ENCODE assay signal across 1 cellular context in genomic region chr11:35035894-35036408, GRCh38.
A peak's percentile ranks its signal among the peaks of the same experiment; 100 is the strongest.
TF ChIP-seq lines count a peak whose summit lies in the region.

No MANE protein-coding gene starts in this region.

TF ChIP-seq in GM12878, 131 proteins besides CTCF, POLR2A, EP300 and RAD21 (continued from another document and continues in another):
- TF ChIP-seq SMAD5 (IDR thresholded peaks at IDR 0.05; ENCODE audit: low read depth) (no peak), JUNB (IDR thresholded peaks at IDR 0.05) (peak; percentile 88), FOXK2 (IDR thresholded peaks at IDR 0.05) (no peak), NRF1 (conservative IDR thresholded peaks at IDR 0.05; ENCODE audit: low read depth, low read length) (no peak), KLF5 (IDR thresholded peaks at IDR 0.05; ENCODE audit: partially characterized antibody) (peak; percentile 18), ZNF384 (IDR thresholded peaks at IDR 0.05; ENCODE audit: borderline replicate concordance, low read depth, low read length) (no peak), SMAD1 (IDR thresholded peaks at IDR 0.05; ENCODE audit: low read depth, partially characterized antibody) (no peak), RCOR1 (conservative IDR thresholded peaks at IDR 0.05; ENCODE audit: low read depth, low read length) (no peak), POU2F2 (IDR thresholded peaks at IDR 0.05; ENCODE audit: borderline replicate concordance, low read depth, low read length) (peak; percentile 57; the same call in 1 of the 3 replicates), ZZZ3 (IDR thresholded peaks at IDR 0.05; ENCODE audit: control insufficient read depth, insufficient read length, low read depth) (no peak), CBFB (IDR thresholded peaks at IDR 0.05; ENCODE audit: low read depth) (peak; percentile 40), SPI1 (IDR thresholded peaks at IDR 0.05; ENCODE audit: borderline replicate concordance, insufficient read depth, low read depth, low read length) (peak; percentile 49), LARP7 (IDR thresholded peaks at IDR 0.05) (no peak), ZBED1 (IDR thresholded peaks at IDR 0.05; ENCODE audit: borderline replicate concordance) (0 out of 2 replicates have a peak, but pooled peaks have one; percentile 82), ZNF217 (IDR thresholded peaks at IDR 0.05) (no peak), SIN3A (IDR thresholded peaks at IDR 0.05; ENCODE audit: low read depth, low read length) (no peak), SKIL (IDR thresholded peaks at IDR 0.05; ENCODE audit: low read depth, poor library complexity, severe bottlenecking) (peak; percentile 73), HSF1 (IDR thresholded peaks at IDR 0.05; ENCODE audit: low read depth, low read length) (no peak), TCF12 (IDR thresholded peaks at IDR 0.05; ENCODE audit: low read depth, low read length) (peak; percentile 61), ELK1 (IDR thresholded peaks at IDR 0.05; ENCODE audit: low read depth, low read length) (no peak), MEF2A (IDR thresholded peaks at IDR 0.05; ENCODE audit: insufficient read depth, low read depth, low read length) (peak; percentile 63), PAX8 (IDR thresholded peaks at IDR 0.05) (no peak), YY1 (IDR thresholded peaks at IDR 0.05; ENCODE audit: low read depth, low read length) (peak; percentile 91), NR2C2 (IDR thresholded peaks at IDR 0.05; ENCODE audit: borderline replicate concordance, control insufficient read depth, insufficient read length, low read depth) (no peak), USF2 (IDR thresholded peaks at IDR 0.05; ENCODE audit: borderline replicate concordance, low read depth, low read length) (peak; percentile 21; the same call in 1 of the 2 replicates), ZNF687 (IDR thresholded peaks at IDR 0.05) (peak; percentile 45), CREM (IDR thresholded peaks at IDR 0.05; ENCODE audit: low read depth) (peak; percentile 59; the same call in 1 of the 2 replicates), SMARCA5 (IDR thresholded peaks at IDR 0.05) (no peak), PML (IDR thresholded peaks at IDR 0.05; ENCODE audit: low read length) (peak; percentile 78), DPF2 (IDR thresholded peaks at IDR 0.05) (peak; percentile 59; the same call in 1 of the 2 replicates), CUX1 (IDR thresholded peaks at IDR 0.05; ENCODE audit: insufficient replicate concordance, low read depth, low read length) (peak; percentile 77), TCF7 (IDR thresholded peaks at IDR 0.05; ENCODE audit: borderline replicate concordance) (no peak), EED (IDR thresholded peaks at IDR 0.05; ENCODE audit: low read depth) (peak; percentile 89), ZBTB40 (IDR thresholded peaks at IDR 0.05; ENCODE audit: borderline replicate concordance) (no peak), IKZF2 (IDR thresholded peaks at IDR 0.05) (peak; percentile 88 to 92), NBN (IDR thresholded peaks at IDR 0.05) (peak; percentile 23; the same call in 1 of the 2 replicates), TCF3 (IDR thresholded peaks at IDR 0.05; ENCODE audit: borderline replicate concordance, insufficient read depth, low read depth, low read length) (no peak)
- TF ChIP-seq, protein P1, sequence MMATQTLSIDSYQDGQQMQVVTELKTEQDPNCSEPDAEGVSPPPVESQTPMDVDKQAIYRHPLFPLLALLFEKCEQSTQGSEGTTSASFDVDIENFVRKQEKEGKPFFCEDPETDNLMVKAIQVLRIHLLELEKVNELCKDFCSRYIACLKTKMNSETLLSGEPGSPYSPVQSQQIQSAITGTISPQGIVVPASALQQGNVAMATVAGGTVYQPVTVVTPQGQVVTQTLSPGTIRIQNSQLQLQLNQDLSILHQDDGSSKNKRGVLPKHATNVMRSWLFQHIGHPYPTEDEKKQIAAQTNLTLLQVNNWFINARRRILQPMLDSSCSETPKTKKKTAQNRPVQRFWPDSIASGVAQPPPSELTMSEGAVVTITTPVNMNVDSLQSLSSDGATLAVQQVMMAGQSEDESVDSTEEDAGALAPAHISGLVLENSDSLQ (IDR thresholded peaks at IDR 0.05): no peak
- TF ChIP-seq, protein P2, sequence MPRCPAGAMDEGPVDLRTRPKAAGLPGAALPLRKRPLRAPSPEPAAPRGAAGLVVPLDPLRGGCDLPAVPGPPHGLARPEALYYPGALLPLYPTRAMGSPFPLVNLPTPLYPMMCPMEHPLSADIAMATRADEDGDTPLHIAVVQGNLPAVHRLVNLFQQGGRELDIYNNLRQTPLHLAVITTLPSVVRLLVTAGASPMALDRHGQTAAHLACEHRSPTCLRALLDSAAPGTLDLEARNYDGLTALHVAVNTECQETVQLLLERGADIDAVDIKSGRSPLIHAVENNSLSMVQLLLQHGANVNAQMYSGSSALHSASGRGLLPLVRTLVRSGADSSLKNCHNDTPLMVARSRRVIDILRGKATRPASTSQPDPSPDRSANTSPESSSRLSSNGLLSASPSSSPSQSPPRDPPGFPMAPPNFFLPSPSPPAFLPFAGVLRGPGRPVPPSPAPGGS (IDR thresholded peaks at IDR 0.05; ENCODE audit: borderline replicate concordance, insufficient read depth, low read depth, low read length, poor library complexity, severe bottlenecking): peak; percentile 86
